24 cellular contexts compared by ENCODE assay signal in genomic region chr5:18970000-18970399, GRCh38.
DNase-seq lines count a peak whose midpoint lies in the region; ATAC-seq and TF ChIP-seq lines count a peak whose summit lies in the region.
"Had no signal": no experiment of that assay in that cellular context is flagged by ENCODE, and none has a peak within 500 bp of the region (broad histone marks: within the 10 kb centered on the region; RNA-seq: fewer than 3 reads in every experiment).

No MANE protein-coding gene starts in this region.

- no peak overlapping the region for H2AK5ac ChIP-seq in mesenchymal stem cell (ENCODE audit: low read length, severe bottlenecking)

- H2AFZ ChIP-seq in SU-DHL-6 (ENCODE audit: low read depth, low read length, severe bottlenecking) (peak overlapping the region; percentile 55), mesenchymal stem cell (ENCODE audit: low read depth, low read length) (peak overlapping the region; percentile 61)
- H2AFZ ChIP-seq: GM23248 had no signal

- WGBS in mesenchymal stem cell = 100% methylated on average over 1 of the region's 5 CpGs
- 61% methylated on average over 5 of the region's 5 CpGs for WGBS in right lobe of liver (ENCODE audit: insufficient coverage, low coverage, low lambda C conversion rate, missing lambda C conversion rate)

- H2BK12ac ChIP-seq in mesenchymal stem cell (ENCODE audit: low read length in 2 of 2) = no peak overlapping the region

- no peaks in the 10 kb centered on the region for H3K9me2 ChIP-seq in SU-DHL-6 (replicated peaks; ENCODE audit: insufficient read depth, low read length)

- intact Hi-C loops in right lobe of liver (cut with DNase I) = no loop called here

- H3K18ac ChIP-seq in mesenchymal stem cell (ENCODE audit: low read depth in 1 of 2, low read length in 2 of 2) = no peak overlapping the region

- H3K27me3 ChIP-seq in SU-DHL-6 (ENCODE audit: low read length) (no peaks in the 10 kb centered on the region), mesenchymal stem cell (ENCODE audit: control insufficient read depth in 1 of 2, insufficient read depth in 1 of 2, low read length in 2 of 2) (no peaks in the 10 kb centered on the region), right lobe of liver (no peaks in the 10 kb centered on the region)
- H3K27me3 ChIP-seq: Peyer's patch had no signal

- H3K9ac ChIP-seq in SU-DHL-6 (ENCODE audit: low read length) (no peak overlapping the region), mesenchymal stem cell (ENCODE audit: low read length) (no peak overlapping the region)
- H3K9ac ChIP-seq: GM23248 had no signal

- no peaks in the 10 kb centered on the region for H3K36me3 ChIP-seq in SU-DHL-6 (ENCODE audit: low read length)
- H3K36me3 ChIP-seq in mesenchymal stem cell (ENCODE audit: control insufficient read depth in 1 of 2, insufficient read depth in 2 of 2, low read depth in 1 of 2, low read length in 2 of 2) = no peaks in the 10 kb centered on the region
- H3K36me3 ChIP-seq in right lobe of liver = no peaks in the 10 kb centered on the region
- H3K36me3 ChIP-seq: Peyer's patch had no signal

- no peak overlapping the region for H3K23ac ChIP-seq in mesenchymal stem cell (ENCODE audit: low read length in 2 of 2)

- H3K14ac ChIP-seq in mesenchymal stem cell (ENCODE audit: low read length in 2 of 2) = no peak overlapping the region

- ATAC-seq in GM18868 (IDR thresholded peaks at IDR 0.05; ENCODE audit: unreplicated experiment) (peak; percentile 46), right lobe of liver (no peak)
- ATAC-seq: A549, HCT116 had no signal

- H2BK15ac ChIP-seq in mesenchymal stem cell (ENCODE audit: low read depth, poor library complexity, severe bottlenecking) = no peak overlapping the region

- H3K4me2 ChIP-seq in SU-DHL-6 (ENCODE audit: low read depth, low read length, poor library complexity, severe bottlenecking) (no peak overlapping the region), mesenchymal stem cell (ENCODE audit: low read length, poor library complexity, severe bottlenecking) (no peak overlapping the region)
- H3K4me2 ChIP-seq: A549 had no signal

- no peak for TF ChIP-seq POLR2A in right lobe of liver (IDR thresholded peaks at IDR 0.05)

- H4K20me1 ChIP-seq in SU-DHL-6 (ENCODE audit: low read depth, low read length) = no peaks in the 10 kb centered on the region

- H3K4me3 ChIP-seq in SU-DHL-6 (ENCODE audit: insufficient read depth, low read length, poor library complexity, severe bottlenecking) = no peak overlapping the region
- no peak overlapping the region for H3K4me3 ChIP-seq in mesenchymal stem cell (ENCODE audit: insufficient read depth in 1 of 2, low read depth in 1 of 2, low read length in 2 of 2)
- H3K4me3 ChIP-seq in right lobe of liver = no peak overlapping the region
- H3K4me3 ChIP-seq: A549, GM23248, Peyer's patch had no signal

- no peak for TF ChIP-seq CTCF in SU-DHL-6 (IDR thresholded peaks at IDR 0.05; ENCODE audit: insufficient read depth, low read length, poor library complexity, severe bottlenecking)
- no peak for TF ChIP-seq CTCF in right lobe of liver (IDR thresholded peaks at IDR 0.05)

- no peaks in the 10 kb centered on the region for H3K9me3 ChIP-seq in SU-DHL-6 (ENCODE audit: insufficient read depth, low read length)
- H3K9me3 ChIP-seq in mesenchymal stem cell (ENCODE audit: control insufficient read depth, low read length) = peaks cover 5% of the 10 kb centered on the region
- no peaks in the 10 kb centered on the region for H3K9me3 ChIP-seq in right lobe of liver
- H3K9me3 ChIP-seq: A549, Peyer's patch had no signal

- H2BK5ac ChIP-seq in mesenchymal stem cell (ENCODE audit: low read depth, low read length, poor library complexity, severe bottlenecking) = no peak overlapping the region

- no peaks in the 10 kb centered on the region for H3K79me1 ChIP-seq in mesenchymal stem cell (replicated peaks; ENCODE audit: low read length, poor library complexity, severe bottlenecking)

- no peak overlapping the region for H4K8ac ChIP-seq in mesenchymal stem cell (ENCODE audit: low read length)

- no peak overlapping the region for H3K4ac ChIP-seq in mesenchymal stem cell (ENCODE audit: low read depth in 1 of 2, low read length in 2 of 2)

- no peak overlapping the region for H2BK120ac ChIP-seq in mesenchymal stem cell (ENCODE audit: low read depth, low read length)

- no peaks in the 10 kb centered on the region for H3F3A ChIP-seq in SU-DHL-6 (ENCODE audit: insufficient read depth)

- H4K91ac ChIP-seq in mesenchymal stem cell (ENCODE audit: low read length) = no peak overlapping the region

- no peaks in the 10 kb centered on the region for H3K4me1 ChIP-seq in mesenchymal stem cell (ENCODE audit: control insufficient read depth, insufficient read depth, low read depth, low read length)
- no peaks in the 10 kb centered on the region for H3K4me1 ChIP-seq in right lobe of liver
- H3K4me1 ChIP-seq: A549, Peyer's patch had no signal

- H3K79me2 ChIP-seq in SU-DHL-6 (ENCODE audit: insufficient read depth, low read length) = no peaks in the 10 kb centered on the region

- no peak overlapping the region for H3K27ac ChIP-seq in SU-DHL-6 (ENCODE audit: low read depth, low read length)
- H3K27ac ChIP-seq in mesenchymal stem cell (ENCODE audit: low read length, poor library complexity, severe bottlenecking) = no peak overlapping the region
- no peak overlapping the region for H3K27ac ChIP-seq in right lobe of liver
- H3K27ac ChIP-seq in substantia nigra (ENCODE audit: low read depth, low read length, poor library complexity, severe bottlenecking) = no peak overlapping the region
- H3K27ac ChIP-seq: A549, GM23248, Peyer's patch had no signal

- no peak for DNase-seq in mesenchymal stem cell
- no peak for DNase-seq in T-helper 9 cell
- no peak for DNase-seq in kidney glomerular epithelial cell (lab: John Stamatoyannopoulos, UW)
- DNase-seq in right lobe of liver = no peak
- DNase-seq in substantia nigra (lab: John Stamatoyannopoulos, UW) = no peak
- DNase-seq: C1 segment of cervical spinal cord; CD4-positive, alpha-beta memory T cell; COR-L47; DMS 273 treated with DMSO at 0.1 percent for 48 hours; DMS79; GF-D8; GM23248; NCI-H1048; NCI-H1417; NCI-H1694; NCI-H2029 treated with DMSO at 0.1 percent for 48 hours; NCI-H2227 treated with DMSO at 0.1 percent for 48 hours; NCI-H526 treated with DMSO at 0.1 percent for 48 hours; Peyer's patch; SHP77 treated with DMSO at 0.1 percent for 48 hours had no signal
